34 cellular contexts compared by ENCODE assay signal in genomic region chr9:95193480-95193879, GRCh38.
"Had no signal": no experiment of that assay in that cellular context is flagged by ENCODE, and none has a peak within 500 bp of the region (broad histone marks: within the 10 kb centered on the region; RNA-seq: fewer than 3 reads in every experiment).

No MANE protein-coding gene starts in this region.

- H3K9me3 ChIP-seq: MG63, SJCRH30 had no signal

- H3K4me2 ChIP-seq: PC-9 had no signal

- H3K4me3 Mint-ChIP-seq: T-cell had no signal

- H3K27ac ChIP-seq: PC-9, RWPE1, SJCRH30, SK-N-MC had no signal

- H3K27me3 ChIP-seq: MG63, SJCRH30 had no signal

- ATAC-seq: Panc1, Right ventricle myocardium inferior, SK-N-SH treated with all-trans-retinoic acid at 6 μM for 48 hours, T-cell had no signal

- DNase-seq: Kasumi-1; MG63; NCI-H1048; NCI-H1092 treated with DMSO at 0.1 percent for 48 hours; NCI-H1105 treated with DMSO at 0.1 percent for 48 hours; NCI-H1417; NCI-H1436; NCI-H146; NCI-H1694; NCI-H187; NCI-H1930; NCI-H2029 treated with DMSO at 0.1 percent for 48 hours; NCI-H2081 treated with DMSO at 0.1 percent for 48 hours; NCI-H2107; NCI-H2171; NCI-H226; NCI-H446 treated with DMSO at 0.1 percent for 48 hours; NCI-H510A; NCI-H524; NCI-H526; NCI-H748 treated with DMSO at 0.1 percent for 48 hours; NCI-H82; NK-92 treated with Interleukin-12 subunit alpha and Interleukin-12 subunit beta, amount 100 ng/mL, for 24 hours; PC-9; SHP77; SIG-M5; SJCRH30; T-cell had no signal

- H3K36me3 Mint-ChIP-seq: T-cell had no signal

- H3K4me3 ChIP-seq: MG63, PC-9, SJCRH30, SK-N-MC had no signal

- H3K27me3 Mint-ChIP-seq: T-cell had no signal

- H2AFZ ChIP-seq: PC-9 had no signal

- H3K36me3 ChIP-seq: MG63, SJCRH30 had no signal

- H3K27ac Mint-ChIP-seq: T-cell had no signal

- FAIRE-seq: RCC 7860 had no signal
